Comparison of ENCODE assay signal across 8 cellular contexts in genomic region chr2:241609859-241610793, GRCh38. TPM values are rescaled to one million over a fixed set of nuclear protein-coding genes. Genes with fewer than 3 reads are reported as not detected.
DNase-seq lines count a peak whose midpoint lies in the region; ATAC-seq and TF ChIP-seq lines count a peak whose summit lies in the region.

No MANE protein-coding gene starts in this region.

- H3K27me3 ChIP-seq in IMR-90 (ENCODE audit: control insufficient read depth, insufficient read depth, low read length) = no peaks in the 10 kb centered on the region
- H3K27me3 ChIP-seq in ascending aorta = no peaks in the 10 kb centered on the region

- no peak overlapping the region for H2BK15ac ChIP-seq in IMR-90 (ENCODE audit: low read depth, low read length)

- intact Hi-C loops in IMR-90 (cut with micrococcal nuclease) (loop anchor here (1.0 kb wide), 1 partner anchor 102 kb away; the partner anchor contains the start of gene STK25), ascending aorta (cut with DNase I) (loop anchor here (1.0 to 2.0 kb wide), 2 partner anchors 27 to 101 kb away; partner anchors contain the start of genes ATG4B, STK25 and THAP4)

- H3K56ac ChIP-seq in IMR-90 (ENCODE audit: extremely low read depth, insufficient read depth, low read length) = no peak overlapping the region

- peak overlapping the region; percentile 45; the same call in 1 of the 2 replicates for H3K14ac ChIP-seq in IMR-90 (replicated peaks; ENCODE audit: low read depth, low read length)

- peak overlapping the region; percentile 41; the same call in 1 of the 2 replicates for H4K91ac ChIP-seq in IMR-90 (ENCODE audit: insufficient read depth, low read depth, low read length)

- H3K4me1 ChIP-seq in IMR-90 (ENCODE audit: control insufficient read depth, insufficient read depth, low read length) = peaks cover 13% of the 10 kb centered on the region
- H3K4me1 ChIP-seq in ascending aorta = peaks cover 0 to 3% of the 10 kb centered on the region in 2 donors

- dilution Hi-C loops in IMR-90 (cut with HindIII; ENCODE audit: low sequenced_read_pairs, unreplicated experiment) = no loop called here

- H2AK5ac ChIP-seq in IMR-90 (ENCODE audit: low read depth, low read length) = peak overlapping the region; percentile 4; the same call in 1 of the 2 replicates

- peak; percentile 66 for TF ChIP-seq CTCF in IMR-90 (conservative IDR thresholded peaks at IDR 0.05; ENCODE audit: low read depth, low read length)
- peak; percentile 47 to 75 (median 69) for TF ChIP-seq CTCF in ascending aorta (IDR thresholded peaks at IDR 0.05)
- TF ChIP-seq CTCF in retinal pigment epithelial cell (conservative IDR thresholded peaks at IDR 0.05; ENCODE audit: low read depth, low read length) = peak; percentile 50

- H3K4me3 ChIP-seq in IMR-90 (ENCODE audit: insufficient read depth, low read depth, low read length) (peak overlapping the region; percentile 38), ascending aorta (peak overlapping the region; percentile 47 to 89), retinal pigment epithelial cell (ENCODE audit: low read length) (peak overlapping the region; percentile 56)

- H3K9ac ChIP-seq in IMR-90 (ENCODE audit: low read depth, low read length) = peak overlapping the region; percentile 20; the same call in 1 of the 2 replicates

- ATAC-seq in GM21526 (IDR thresholded peaks at IDR 0.05; ENCODE audit: low FRiP score, unreplicated experiment) = peak; percentile 89
- ATAC-seq in IMR-90 (ENCODE audit: low read depth) = peak; percentile 97
- peak; percentile 99 for ATAC-seq in T-helper 17 cell

- TF ChIP-seq RAD21 in IMR-90 (IDR thresholded peaks at IDR 0.05; ENCODE audit: low read length) = peak; percentile 66

- in situ Hi-C loops in Caki2 (cut with HindIII; ENCODE audit: low pct_unique_long_range_greater_than_20kb, low sequenced_read_pairs) = no loop called here
- in situ Hi-C loops in IMR-90 (cut with MboI; ENCODE audit: low sequenced_read_pairs) = no loop called here

- H3K4me1 Mint-ChIP-seq in T-helper 17 cell = peaks cover 20% of the 10 kb centered on the region

- H2BK120ac ChIP-seq in IMR-90 (ENCODE audit: low read depth, low read length) = no peak overlapping the region; the same call in 1 of the 2 replicates

- TF ChIP-seq POLR2A in IMR-90 (IDR thresholded peaks at IDR 0.05; ENCODE audit: low read depth, low read length) = 0 out of 2 replicates have a peak, but pooled peaks have one; percentile 27

- POLR2A ChIA-PET in IMR-90 (lab: Charles Lee; ENCODE audit: unreplicated experiment) = no interaction called here

- no peaks in the 10 kb centered on the region for H3K9me3 ChIP-seq in IMR-90 (ENCODE audit: control insufficient read depth, insufficient read depth, low read length)
- no peaks in the 10 kb centered on the region for H3K9me3 ChIP-seq in T-helper 17 cell (ENCODE audit: control insufficient read depth, low read length, poor library complexity, severe bottlenecking)
- H3K9me3 ChIP-seq in ascending aorta = no peaks in the 10 kb centered on the region

- H3K27me3 Mint-ChIP-seq in T-helper 17 cell = no peaks in the 10 kb centered on the region

- H4K8ac ChIP-seq in IMR-90 (ENCODE audit: low read depth in 2 of 2, low read length in 2 of 2) = peak overlapping the region in 1 of 2 experiments; percentile 73; a peak in 2 of 4 replicates

- no peak overlapping the region for H2BK5ac ChIP-seq in IMR-90 (ENCODE audit: low read depth, low read length, poor library complexity, severe bottlenecking)

- H3K23ac ChIP-seq in IMR-90 (ENCODE audit: low read depth, low read length) = no peak overlapping the region

- 17% methylated on average over 44 of the region's 76 CpGs; no CpG with 5 or more reads in 1 of the 2 experiments for WGBS in IMR-90 (ENCODE audit: extremely low coverage in 2 of 2, insufficient read length in 1 of 2), 2 experiments

- peak overlapping the region; percentile 84 for H3K4me3 Mint-ChIP-seq in T-helper 17 cell

- H3K9me1 ChIP-seq in IMR-90 (ENCODE audit: insufficient read depth, low read length) = peaks cover 13% of the 10 kb centered on the region

- H3K4me2 ChIP-seq in IMR-90 (ENCODE audit: low read depth, low read length) = peak overlapping the region; percentile 39

- no TSS peak for BruUV-seq in IMR-90 (replicated peaks; lab: Mats Ljungman, UMichigan)

- CTCF ChIA-PET in IMR-90 (lab: Yijun Ruan, JAX) = interaction anchor here (0.6 to 1.9 kb wide), 4 partner anchors 12 to 437 kb away, joined by 3 to 4 read pairs (median 3); no protein-coding TSS in a partner anchor

- peaks cover 13% of the 10 kb centered on the region for H3K36me3 ChIP-seq in IMR-90 (ENCODE audit: control insufficient read depth, insufficient read depth, low read length)
- H3K36me3 ChIP-seq in ascending aorta = peaks cover 2 to 18% of the 10 kb centered on the region in 2 donors

- H4K5ac ChIP-seq in IMR-90 (ENCODE audit: low read depth, low read length) = peak overlapping the region; percentile 56; the same call in 1 of the 2 replicates

- peak overlapping the region; percentile 89 for H2AK9ac ChIP-seq in IMR-90 (replicated peaks; ENCODE audit: low read depth, low read length, poor library complexity)

- peaks cover 10% of the 10 kb centered on the region for H4K20me1 ChIP-seq in IMR-90 (ENCODE audit: insufficient read depth, low read length)

- peak; percentile 96 for DNase-seq in Caki2 (ENCODE audit: low read depth)
- peak; percentile 62 for DNase-seq in IMR-90
- DNase-seq in T-helper 17 cell = peak; percentile 89 to 91 (median 91)
- DNase-seq in ascending aorta (ENCODE audit: low spot score in 2 of 2) = peak; percentile 49 to 93
- DNase-seq in hippocampal formation (lab: John Stamatoyannopoulos, UW) = peak; percentile 38 to 61
- DNase-seq in retinal pigment epithelial cell (ENCODE audit: low read depth) = peak; percentile 52
- DNase-seq in NCI-H2081 (lab: John Stamatoyannopoulos, UW) = no peak

- H3K27ac ChIP-seq in IMR-90 (ENCODE audit: insufficient read depth, low read length) (no peak overlapping the region; the same call in 1 of the 2 replicates), ascending aorta (peak overlapping the region; percentile 86 to 92)

- no peak overlapping the region; the same call in 1 of the 2 replicates for H3K18ac ChIP-seq in IMR-90 (ENCODE audit: low read depth, low read length)

- peaks cover 37 to 69% of the 10 kb centered on the region in 2 experiments for H3K79me1 ChIP-seq in IMR-90 (ENCODE audit: low read depth in 1 of 2, low read length in 2 of 2)

- H3K4ac ChIP-seq in IMR-90 (ENCODE audit: low read depth, low read length) = peak overlapping the region; percentile 49; the same call in 1 of the 2 replicates

- peak overlapping the region; percentile 90 for H2AFZ ChIP-seq in IMR-90 (replicated peaks; ENCODE audit: low read length, poor library complexity)

- peaks cover 5% of the 10 kb centered on the region for H3K36me3 Mint-ChIP-seq in T-helper 17 cell (ENCODE audit: low read depth)

- no peak overlapping the region for H2BK20ac ChIP-seq in IMR-90 (ENCODE audit: low read depth, low read length)

- H3K27ac Mint-ChIP-seq in T-helper 17 cell = peak overlapping the region; percentile 90

TF ChIP-seq in IMR-90, 13 proteins besides CTCF, POLR2A, EP300 and RAD21:
- TF ChIP-seq SMC3 (IDR thresholded peaks at IDR 0.05; ENCODE audit: low read depth, low read length) (peak; percentile 41; the same call in 1 of the 2 replicates), MAZ (IDR thresholded peaks at IDR 0.05; ENCODE audit: borderline replicate concordance, low read depth, low read length) (peak; percentile 91), MXI1 (IDR thresholded peaks at IDR 0.05; ENCODE audit: borderline replicate concordance, low read depth, low read length) (no peak)

RNA-seq across cellular contexts. Expression of gene THAP4, which starts 26.8 kb away (rescaled TPM):
- 74.7 and 87.0 TPM in 2 replicates for total RNA-seq in Caki2 (2014; rRNA removed; shearing (Covaris generic); ENCODE audit: low replicate concordance)
- total RNA-seq in IMR-90 (2012; rRNA removed) = 33.9 and 42.2 TPM in 2 replicates
- polyA plus RNA-seq in IMR-90 (2012; rRNA removed) = 55.1 and 60.3 TPM in 2 replicates
- 53.0 and 64.7 TPM in 2 replicates for polyA plus RNA-seq in IMR-90 (2012; cell fraction: cytosol; rRNA removed)
- 20.5 and 32.9 TPM in 2 replicates for polyA plus RNA-seq in IMR-90 (2012; cell fraction: nucleus; rRNA removed; ENCODE audit: low replicate concordance)
- 10 to 100 TPM; 28.0 to 36.9 TPM for total RNA-seq in T-helper 17 cell
- 80.8 TPM for total RNA-seq in ascending aorta

RNA-seq across cellular contexts. Expression of gene ATG4B, which starts 27.4 kb away (rescaled TPM):
- 68.3 and 77.2 TPM in 2 replicates for total RNA-seq in Caki2 (2014; rRNA removed; shearing (Covaris generic); ENCODE audit: low replicate concordance)
- total RNA-seq in IMR-90 (2012; rRNA removed) (102 and 146 TPM in 2 replicates), T-helper 17 cell (100 to 1,000 TPM; 104 to 119 TPM), ascending aorta (225 TPM)
- polyA plus RNA-seq in IMR-90 (2012; rRNA removed) = 98.4 and 113 TPM in 2 replicates
- 52.3 and 78.0 TPM in 2 replicates for polyA plus RNA-seq in IMR-90 (2012; cell fraction: cytosol; rRNA removed)
- polyA plus RNA-seq in IMR-90 (2012; cell fraction: nucleus; rRNA removed; ENCODE audit: low replicate concordance) = 374 and 431 TPM in 2 replicates

RNA-seq across cellular contexts. Expression of gene BOK, which starts 51.6 kb away (rescaled TPM):
- 41.1 and 48.1 TPM in 2 replicates for total RNA-seq in Caki2 (2014; rRNA removed; shearing (Covaris generic); ENCODE audit: low replicate concordance)
- 13.3 and 15.8 TPM in 2 replicates for total RNA-seq in IMR-90 (2012; rRNA removed)
- polyA plus RNA-seq in IMR-90 (2012; rRNA removed) = 34.4 and 37.4 TPM in 2 replicates
- polyA plus RNA-seq in IMR-90 (2012; cell fraction: cytosol; rRNA removed) = 28.7 and 58.2 TPM in 2 replicates
- polyA plus RNA-seq in IMR-90 (2012; cell fraction: nucleus; rRNA removed; ENCODE audit: low replicate concordance) = 40.1 and 75.2 TPM in 2 replicates
- total RNA-seq in T-helper 17 cell = not detected
- 35.4 TPM for total RNA-seq in ascending aorta

Comparison
In these comparisons a context has a peak if more than half of its experiments do, and no peak if none do; other contexts are left out.
1. DNase-seq: peak in Caki2 (single experiment), IMR-90 (single experiment), T-helper 17 cell (3 of 3), ascending aorta (2 of 2), hippocampal formation (2 of 2) and retinal pigment epithelial cell (single experiment); none in NCI-H2081 (0 of 2).
2. RNA of gene BOK, which starts 51.6 kb away (total RNA-seq): 41.1 to 48.1 TPM in Caki2, 35.4 TPM in ascending aorta (single experiment) and 13.3 to 15.8 TPM in IMR-90; not detected in T-helper 17 cell; every median in the first group is over 10 times any median in the second.
3. Peak in every context shown above with its lines, with median percentiles within 50 percentile points of each other: ATAC-seq, H3K4me3 ChIP-seq and CTCF ChIP-seq.